Comparison of ENCODE assay signal across 8 cellular contexts in genomic region chr12:47216150-47216677, GRCh38.
DNase-seq lines count a peak whose midpoint lies in the region; ATAC-seq lines count a peak whose summit lies in the region.

No MANE protein-coding gene starts in this region.

- CTCF ChIA-PET in activated CD8-positive, alpha-beta T cell treated with anti-CD3 and anti-CD28 coated beads, Interleukin-2, amount 10 ng/mL, durations not matched to agents 7 days and 5 days (lab: Charles Lee): interaction anchor here (0.5 to 3.7 kb wide), 16 partner anchors 9 to 185 kb away, joined by 3 to 24 read pairs (median 4); partner anchors contain the start of genes AMIGO2 and PCED1B

- H3K27ac ChIP-seq in BLaER1 treated with 17β-estradiol and CSF1 and Interleukin-3, amounts not matched to agents 10 nM and 100 nM: peak overlapping the region; percentile 76 to 96 (median 90)
- no peak overlapping the region for H3K27ac ChIP-seq in urinary bladder (ENCODE audit: low read depth)

- no peaks in the 10 kb centered on the region for H3K27me3 Mint-ChIP-seq in activated CD8-positive, alpha-beta T cell treated with anti-CD3 and anti-CD28 coated beads, Interleukin-2, amount 10 ng/mL, durations not matched to agents 7 days and 5 days (ENCODE audit: low read depth)

- peak overlapping the region; percentile 93 for H3K27ac Mint-ChIP-seq in activated CD8-positive, alpha-beta T cell treated with anti-CD3 and anti-CD28 coated beads, Interleukin-2, amount 10 ng/mL, durations not matched to agents 7 days and 5 days

- peak overlapping the region; percentile 83 for H3K4me3 Mint-ChIP-seq in activated CD8-positive, alpha-beta T cell treated with anti-CD3 and anti-CD28 coated beads, Interleukin-2, amount 10 ng/mL, durations not matched to agents 7 days and 5 days

- no peaks in the 10 kb centered on the region for H3K9me3 Mint-ChIP-seq in activated CD8-positive, alpha-beta T cell treated with anti-CD3 and anti-CD28 coated beads, Interleukin-2, amount 10 ng/mL, durations not matched to agents 7 days and 5 days (ENCODE audit: insufficient read depth)

- peak overlapping the region; percentile 76 to 87 (median 80) for H3K9ac ChIP-seq in BLaER1 treated with 17β-estradiol and CSF1 and Interleukin-3, amounts not matched to agents 10 nM and 100 nM

- peak overlapping the region; percentile 49 to 71 (median 61) for H3K4me3 ChIP-seq in BLaER1 treated with 17β-estradiol and CSF1 and Interleukin-3, amounts not matched to agents 10 nM and 100 nM
- peak overlapping the region; percentile 7 for H3K4me3 ChIP-seq in urinary bladder (ENCODE audit: low read depth, low read length)

- H3K27me3 ChIP-seq in BLaER1 treated with 17β-estradiol and CSF1 and Interleukin-3, amounts not matched to agents 10 nM and 100 nM: no peaks in the 10 kb centered on the region

- DNase-seq in KG1 (lab: John Stamatoyannopoulos, UW) (peak; percentile 50), left lobe of liver (ENCODE audit: low spot score) (no peak), inferior parietal cortex (ENCODE audit: extremely low spot score) (no peak), ACHN (no peak)
- DNase-seq in activated CD8-positive, alpha-beta T cell treated with anti-CD3 and anti-CD28 coated beads, Interleukin-2, amount 10 ng/mL, durations not matched to agents 7 days and 5 days: peak; percentile 92

- H3K4me2 ChIP-seq in BLaER1 treated with 17β-estradiol and CSF1 and Interleukin-3, amounts not matched to agents 10 nM and 100 nM: peak overlapping the region; percentile 78 to 97 (median 87)

- peaks cover 47 to 89% (median 73%) of the 10 kb centered on the region in 10 experiments for H3K4me1 ChIP-seq in BLaER1 treated with 17β-estradiol and CSF1 and Interleukin-3, amounts not matched to agents 10 nM and 100 nM
- H3K4me1 ChIP-seq in urinary bladder (ENCODE audit: insufficient read depth): no peaks in the 10 kb centered on the region

- H3K9me3 ChIP-seq in BLaER1 treated with 17β-estradiol and CSF1 and Interleukin-3, amounts not matched to agents 10 nM and 100 nM (replicated peaks in 1 of 11): no peaks in the 10 kb centered on the region

- H4K20me1 ChIP-seq in BLaER1 treated with 17β-estradiol and CSF1 and Interleukin-3, amounts not matched to agents 10 nM and 100 nM: no peaks in the 10 kb centered on the region; a peak in 1 of 22 replicates

- peaks cover 27% of the 10 kb centered on the region for H3K4me1 Mint-ChIP-seq in activated CD8-positive, alpha-beta T cell treated with anti-CD3 and anti-CD28 coated beads, Interleukin-2, amount 10 ng/mL, durations not matched to agents 7 days and 5 days (ENCODE audit: low read depth)

- 85% methylated on average over 8 of the region's 8 CpGs for WGBS in urinary bladder

- ATAC-seq in GM21367 (IDR thresholded peaks at IDR 0.05; ENCODE audit: unreplicated experiment) (peak; percentile 70), left lobe of liver (peak; percentile 36)
- peak; percentile 54 for ATAC-seq in activated CD8-positive, alpha-beta T cell treated with anti-CD3 and anti-CD28 coated beads, Interleukin-2, amount 10 ng/mL, durations not matched to agents 7 days and 5 days

- in situ Hi-C loops in ACHN (cut with HindIII; ENCODE audit: low pct_ligation_motif_present, low pct_unique_long_range_greater_than_20kb, low sequenced_read_pairs): no loop called here

- H3K36me3 ChIP-seq in BLaER1 treated with 17β-estradiol and CSF1 and Interleukin-3, amounts not matched to agents 10 nM and 100 nM: peaks cover 0 to 9% (median 0%) of the 10 kb centered on the region in 11 experiments; a peak in 6 of 22 replicates
- no peaks in the 10 kb centered on the region for H3K36me3 ChIP-seq in urinary bladder (ENCODE audit: insufficient read depth)

- H3K36me3 Mint-ChIP-seq in activated CD8-positive, alpha-beta T cell treated with anti-CD3 and anti-CD28 coated beads, Interleukin-2, amount 10 ng/mL, durations not matched to agents 7 days and 5 days (ENCODE audit: low read depth): peaks cover 72% of the 10 kb centered on the region

- POLR2A ChIA-PET in activated CD8-positive, alpha-beta T cell treated with anti-CD3 and anti-CD28 coated beads, Interleukin-2, amount 10 ng/mL, durations not matched to agents 7 days and 5 days (lab: Charles Lee): interaction anchor here (0.6 to 9.4 kb wide), 40 partner anchors 9 to 1486 kb away, joined by 3 to 184 read pairs (median 4); partner anchors contain the start of genes AMIGO2, PCED1B, RPAP3 and SLC38A1

Comparison
In these comparisons a context has a peak if more than half of its experiments do, and no peak if none do; other contexts are left out.
1. DNase-seq: peak in KG1 (single experiment) and activated CD8-positive, alpha-beta T cell treated with anti-CD3 and anti-CD28 coated beads, Interleukin-2, amount 10 ng/mL, durations not matched to agents 7 days and 5 days (single experiment); none in left lobe of liver (single experiment), inferior parietal cortex (single experiment) and ACHN (single experiment).
2. Peak in every context shown above with its lines, with median percentiles within 50 percentile points of each other: ATAC-seq.